In genomic region chr19:49690656-49691242, GRCh38 we compare ENCODE assay signal across 8 cellular contexts. TPM values are rescaled to one million over a fixed set of nuclear protein-coding genes. Genes with fewer than 3 reads are reported as not detected.
A peak's percentile ranks its signal among the peaks of the same experiment; 100 is the strongest.
DNase-seq lines count a peak whose midpoint lies in the region; ATAC-seq and TF ChIP-seq lines count a peak whose summit lies in the region.

CPT1C (plus strand) TSS chr19:49691116; CDS start chr19:49692253, 1,137 bp downstream.

- peak within 1 kb of the TSS; percentile 73 for H3K27ac Mint-ChIP-seq in activated T-cell treated with anti-CD3 and anti-CD28 coated beads, Interleukin-2, amount 50 U/mL, for 24 hours
- H3K27ac Mint-ChIP-seq in stimulated activated memory B cell treated with anti-CD40 and anti-IgM and Interleukin-4, amounts not matched to agents 10 μg/mL and 1 μg/mL and 100 μg/mL, for 72 hours = peak within 1 kb of the TSS; percentile 18

- H3K4me1 Mint-ChIP-seq in activated T-cell treated with anti-CD3 and anti-CD28 coated beads, Interleukin-2, amount 50 U/mL, for 24 hours (ENCODE audit: low read depth) = peaks cover 33% of the 10 kb centered on the region
- peaks cover 40% of the 10 kb centered on the region for H3K4me1 Mint-ChIP-seq in stimulated activated memory B cell treated with anti-CD40 and anti-IgM and Interleukin-4, amounts not matched to agents 10 μg/mL and 1 μg/mL and 100 μg/mL, for 72 hours

- peaks cover 14 to 28% (median 24%) of the 10 kb centered on the region in 4 donors for H3K36me3 ChIP-seq in esophagus muscularis mucosa

- DNase-seq in DMS79 treated with DMSO at 0.1 percent for 48 hours (lab: John Stamatoyannopoulos, UW) (peak; percentile 97), NCI-H2196 treated with DMSO at 0.1 percent for 48 hours (lab: John Stamatoyannopoulos, UW; ENCODE audit: unreplicated experiment) (peak; percentile 82), esophagus muscularis mucosa (ENCODE audit: extremely low spot score) (peak; percentile 94), middle frontal gyrus (ENCODE audit: extremely low spot score, low spot score) (peak; percentile 85), NOMO-1 (lab: John Stamatoyannopoulos, UW; ENCODE audit: unreplicated experiment in 2 of 2) (no peak)
- peak; percentile 74 for DNase-seq in activated T-cell treated with anti-CD3 and anti-CD28 coated beads, Interleukin-2, amount 50 U/mL, for 24 hours

- intact Hi-C loops in esophagus muscularis mucosa (cut with DNase I) = no loop called here

- TF ChIP-seq POLR2A in esophagus muscularis mucosa (IDR thresholded peaks at IDR 0.05; ENCODE audit: low read depth) = no peak

- peaks cover 40% of the 10 kb centered on the region for H3K36me3 Mint-ChIP-seq in activated T-cell treated with anti-CD3 and anti-CD28 coated beads, Interleukin-2, amount 50 U/mL, for 24 hours (ENCODE audit: low read depth)
- H3K36me3 Mint-ChIP-seq in stimulated activated memory B cell treated with anti-CD40 and anti-IgM and Interleukin-4, amounts not matched to agents 10 μg/mL and 1 μg/mL and 100 μg/mL, for 72 hours = peaks cover 39% of the 10 kb centered on the region

- TF ChIP-seq EP300 in esophagus muscularis mucosa (IDR thresholded peaks at IDR 0.05) = no peak

- H3K27ac ChIP-seq in esophagus muscularis mucosa (replicated peaks in 1 of 4) = peak within 1 kb of the TSS; percentile 59 to 76 (median 68)

- H3K4me1 ChIP-seq in esophagus muscularis mucosa = peaks cover 31 to 40% (median 33%) of the 10 kb centered on the region in 4 donors

- peak within 1 kb of the TSS; percentile 51 to 63 (median 54) for H3K4me3 ChIP-seq in esophagus muscularis mucosa

- no peaks in the 10 kb centered on the region for H3K9me3 ChIP-seq in esophagus muscularis mucosa

- TF ChIP-seq CTCF in esophagus muscularis mucosa (IDR thresholded peaks at IDR 0.05) = no peak

- no peaks in the 10 kb centered on the region for H3K9me3 Mint-ChIP-seq in activated T-cell treated with anti-CD3 and anti-CD28 coated beads, Interleukin-2, amount 50 U/mL, for 24 hours
- no peaks in the 10 kb centered on the region for H3K9me3 Mint-ChIP-seq in stimulated activated memory B cell treated with anti-CD40 and anti-IgM and Interleukin-4, amounts not matched to agents 10 μg/mL and 1 μg/mL and 100 μg/mL, for 72 hours

- peaks cover 16% of the 10 kb centered on the region for H3K27me3 Mint-ChIP-seq in activated T-cell treated with anti-CD3 and anti-CD28 coated beads, Interleukin-2, amount 50 U/mL, for 24 hours
- H3K27me3 Mint-ChIP-seq in stimulated activated memory B cell treated with anti-CD40 and anti-IgM and Interleukin-4, amounts not matched to agents 10 μg/mL and 1 μg/mL and 100 μg/mL, for 72 hours = peaks cover 41% of the 10 kb centered on the region

- H3K4me3 Mint-ChIP-seq in activated T-cell treated with anti-CD3 and anti-CD28 coated beads, Interleukin-2, amount 50 U/mL, for 24 hours = peak within 1 kb of the TSS; percentile 62
- peak within 1 kb of the TSS; percentile 73 for H3K4me3 Mint-ChIP-seq in stimulated activated memory B cell treated with anti-CD40 and anti-IgM and Interleukin-4, amounts not matched to agents 10 μg/mL and 1 μg/mL and 100 μg/mL, for 72 hours

- peaks cover 0 to 43% (median 13%) of the 10 kb centered on the region in 4 donors for H3K27me3 ChIP-seq in esophagus muscularis mucosa

- WGBS in esophagus muscularis mucosa = 4% methylated on average over 38 of the region's 38 CpGs

- peak; percentile 18 for ATAC-seq in stimulated activated memory B cell treated with anti-CD40 and anti-IgM and Interleukin-4, amounts not matched to agents 10 μg/mL and 1 μg/mL and 100 μg/mL, for 72 hours
- ATAC-seq in GM18867 (IDR thresholded peaks at IDR 0.05; ENCODE audit: unreplicated experiment) = no peak

RNA-seq across cellular contexts. Expression of gene CPT1C, which starts in this region (rescaled TPM):
- total RNA-seq in esophagus muscularis mucosa = 1 to 10 TPM; 2.7 to 6.6 (median 3.9) TPM

Comparison
In these comparisons a context has a peak if more than half of its experiments do, and no peak if none do; other contexts are left out.
1. DNase-seq: peak in DMS79 treated with DMSO at 0.1 percent for 48 hours (single experiment), NCI-H2196 treated with DMSO at 0.1 percent for 48 hours (single experiment), activated T-cell treated with anti-CD3 and anti-CD28 coated beads, Interleukin-2, amount 50 U/mL, for 24 hours (single experiment), esophagus muscularis mucosa (single experiment) and middle frontal gyrus (single experiment); none in NOMO-1 (0 of 2).